21 cellular contexts compared by ENCODE assay signal in genomic region chr4:2408976-2409375, GRCh38. TPM values are rescaled to one million over a fixed set of nuclear protein-coding genes. Genes with fewer than 3 reads are reported as not detected.
"Had no signal": no experiment of that assay in that cellular context is flagged by ENCODE, and none has a peak within 500 bp of the region (broad histone marks: within the 10 kb centered on the region; RNA-seq: fewer than 3 reads in every experiment).

No MANE protein-coding gene starts in this region.

- H3K4me3 ChIP-seq: ascending aorta, cardiac muscle cell, esophagus muscularis mucosa, heart left ventricle, left ventricle myocardium inferior, lung, tibial nerve had no signal

- H3K27ac ChIP-seq: ascending aorta, cardiac muscle cell, esophagus muscularis mucosa, foreskin keratinocyte, heart left ventricle, left ventricle myocardium inferior, tibial nerve, WERI-Rb-1 had no signal

- H3K36me3 ChIP-seq: ascending aorta, cardiac muscle cell, esophagus muscularis mucosa, heart left ventricle, left ventricle myocardium inferior, tibial nerve, WERI-Rb-1 had no signal

- H3K4me3 Mint-ChIP-seq: brain had no signal

- H3K27ac Mint-ChIP-seq: brain had no signal

- H3K36me3 Mint-ChIP-seq: activated naive CD4-positive, alpha-beta T cell treated with anti-CD3 and anti-CD28 coated beads, Interleukin-2, amount 50 U/mL, for 72 hours; brain had no signal

- H3K9me3 Mint-ChIP-seq: activated naive CD4-positive, alpha-beta T cell treated with anti-CD3 and anti-CD28 coated beads, Interleukin-2, amount 50 U/mL, for 72 hours had no signal

- H3K9me3 ChIP-seq: ascending aorta, esophagus muscularis mucosa, heart left ventricle, left ventricle myocardium inferior, tibial nerve had no signal

- H3K27me3 ChIP-seq: ascending aorta, heart left ventricle, tibial nerve had no signal

- ATAC-seq: activated CD4-positive, CD25-positive, alpha-beta regulatory T cell treated with anti-CD3 and anti-CD28 coated beads, Interleukin-2, amount 50 U/mL, for 24 hours; activated naive CD4-positive, alpha-beta T cell treated with anti-CD3 and anti-CD28 coated beads, Interleukin-2, amount 50 U/mL, for 72 hours; foreskin keratinocyte; heart left ventricle; right cardiac atrium had no signal

- DNase-seq: activated CD8-positive, alpha-beta memory T cell treated with anti-CD3 and anti-CD28 coated beads for 24 hours; activated gamma-delta T cell treated with Interleukin-2 at 50 U/mL for 16 hours; foreskin keratinocyte; left ventricle myocardium inferior; occipital lobe; stimulated activated naive CD4-positive, alpha-beta T cell treated with Interleukin-2 at 50 U/mL for 16 hours; T1000 had no signal

RNA-seq across cellular contexts. Expression of gene CFAP99, which starts 9.8 kb away (rescaled TPM):
- total RNA-seq: activated naive CD4-positive, alpha-beta T cell treated with anti-CD3 and anti-CD28 coated beads, Interleukin-2, amount 50 U/mL, for 72 hours; ascending aorta; cardiac muscle cell; foreskin keratinocyte; heart left ventricle; left ventricle myocardium inferior; occipital lobe; right cardiac atrium; temporal lobe; tibial nerve; urinary bladder had no signal
- polyA plus RNA-seq: foreskin keratinocyte, heart left ventricle, neural cell, right cardiac atrium had no signal
